ENCODE assay signal across 19 cellular contexts in genomic region chr20:3825526-3825925, GRCh38. TPM values are rescaled to one million over a fixed set of nuclear protein-coding genes. Genes with fewer than 3 reads are reported as not detected.
DNase-seq lines count a peak whose midpoint lies in the region; ATAC-seq, FAIRE-seq and TF ChIP-seq lines count a peak whose summit lies in the region.
"Had no signal": no experiment of that assay in that cellular context is flagged by ENCODE, and none has a peak within 500 bp of the region (broad histone marks: within the 10 kb centered on the region; RNA-seq: fewer than 3 reads in every experiment).

No MANE protein-coding gene starts in this region.

- BruUV-seq in K562 (replicated peaks; lab: Mats Ljungman, UMichigan), result no TSS peak

- H4K20me1 ChIP-seq in K562 (replicated peaks; ENCODE audit: control insufficient read depth, insufficient read depth, low read length), result no peaks in the 10 kb centered on the region

- CTCF ChIA-PET in HEK293 (lab: Yijun Ruan, JAX), result interaction anchor here (0.7 to 1.4 kb wide), 2 partner anchors 30 to 38 kb away, joined by 3 to 4 read pairs; partner anchors contain the start of gene CENPB
- CTCF ChIA-PET in K562 (lab: Yijun Ruan, JAX; ENCODE audit: low intra/inter-chr PET ratio), result no interaction called here

- TF ChIP-seq RAD21 in K562 (CRISPR knock-in tag; conservative IDR thresholded peaks at IDR 0.05 in 1 of 2, IDR thresholded peaks at IDR 0.05 in 1 of 2), result no peak

- in situ Hi-C loops in K562 (cut with MboI), result no loop called here

- TF ChIP-seq EP300 in K562 (IDR thresholded peaks at IDR 0.05; ENCODE audit: low read length), result no peak

- DNase-seq in left ventricle myocardium inferior, result no peak
- DNase-seq in left ventricle myocardium superior, result no peak
- no peak for DNase-seq in K562 (ENCODE audit: extremely low read depth in 1 of 4, low spot score in 3 of 4)
- DNase-seq in neural crest cell (ENCODE audit: low read depth, low spot score), result no peak
- no peak for DNase-seq in coronary artery (ENCODE audit: low spot score)
- DNase-seq in progenitor cell of endocrine pancreas (ENCODE audit: low spot score, unreplicated experiment), result no peak
- DNase-seq: GF-D8, GOT3, NCI-H1105 treated with DMSO at 0.1 percent for 48 hours, NCI-H187, NCI-H446, NCI-H748 treated with DMSO at 0.1 percent for 48 hours, PC-9 had no signal

- no peak overlapping the region for H2AFZ ChIP-seq in K562 (ENCODE audit: low read depth, low read length)
- H2AFZ ChIP-seq: PC-9 had no signal

- ATAC-seq in left ventricle myocardium superior (no peak), K562 (peak; percentile 45), HG02870 (IDR thresholded peaks at IDR 0.05; ENCODE audit: unreplicated experiment) (no peak)

- H3K4me3 ChIP-seq in left ventricle myocardium inferior (no peak overlapping the region), HEK293 (ENCODE audit: low read depth, low read length) (no peak overlapping the region), K562 (no peak overlapping the region), coronary artery (no peak overlapping the region)
- H3K4me3 ChIP-seq: PC-9, SJSA1 had no signal

- 63% methylated on average over 4 of the region's 7 CpGs for WGBS in K562 (ENCODE audit: insufficient coverage, low coverage, missing lambda C conversion rate)

- H3K9me1 ChIP-seq in K562 (ENCODE audit: control insufficient read depth, insufficient read depth, low read length), result no peaks in the 10 kb centered on the region

- no peak overlapping the region for H3K4me2 ChIP-seq in K562 (ENCODE audit: insufficient read depth, low read length)
- H3K4me2 ChIP-seq: PC-9 had no signal

- POLR2A ChIA-PET in HEK293 (lab: Yijun Ruan, JAX), result interaction anchor here (0.6 kb wide), 2 partner anchors 27 to 57 kb away, joined by 3 read pairs; no protein-coding TSS in a partner anchor
- POLR2A ChIA-PET in K562 (lab: Yijun Ruan, JAX), result interaction anchor here (1.3 kb wide), 1 partner anchor 9 kb away, joined by 3 read pairs; no protein-coding TSS in a partner anchor

- H3K4me1 ChIP-seq in left ventricle myocardium inferior, result peaks cover 36% of the 10 kb centered on the region
- peaks cover 5% of the 10 kb centered on the region; the same call in 1 of the 2 replicates for H3K4me1 ChIP-seq in HEK293 (ENCODE audit: control insufficient read depth, insufficient read depth, low read length)
- H3K4me1 ChIP-seq in K562 (replicated peaks in 1 of 2; ENCODE audit: control insufficient read depth in 2 of 2, insufficient read depth in 2 of 2, low read length in 2 of 2), result peaks cover 2 to 4% of the 10 kb centered on the region in 2 experiments; a peak in 3 of 5 replicates

- H3K36me3 Mint-ChIP-seq in neural crest cell (ENCODE audit: low read depth) (peaks cover 3% of the 10 kb centered on the region), progenitor cell of endocrine pancreas (ENCODE audit: insufficient read depth) (peaks cover 7% of the 10 kb centered on the region)

- H3K9me3 Mint-ChIP-seq in neural crest cell (no peaks in the 10 kb centered on the region), progenitor cell of endocrine pancreas (ENCODE audit: low read depth) (no peaks in the 10 kb centered on the region)

- no peaks in the 10 kb centered on the region for H3K9me3 ChIP-seq in left ventricle myocardium inferior (replicated peaks)
- no peaks in the 10 kb centered on the region for H3K9me3 ChIP-seq in HEK293 (ENCODE audit: control insufficient read depth, insufficient read depth, low read depth, low read length)
- no peaks in the 10 kb centered on the region for H3K9me3 ChIP-seq in K562 (replicated peaks; ENCODE audit: control insufficient read depth, insufficient read depth, low read depth, low read length)
- H3K9me3 ChIP-seq: SJSA1 had no signal

- H3K27me3 Mint-ChIP-seq in neural crest cell (ENCODE audit: low read depth) (no peaks in the 10 kb centered on the region), progenitor cell of endocrine pancreas (no peaks in the 10 kb centered on the region)

- no peak for FAIRE-seq in K562 (lab: Jason Lieb, UNC)
- FAIRE-seq: A204.1 had no signal

- intact Hi-C loops in left ventricle myocardium inferior (cut with micrococcal nuclease), result no loop called here
- intact Hi-C loops in left ventricle myocardium superior (cut with micrococcal nuclease), result no loop called here
- intact Hi-C loops in K562 (cut with micrococcal nuclease), result no loop called here

- no peak overlapping the region for H3K27ac Mint-ChIP-seq in neural crest cell (ENCODE audit: unreplicated experiment)
- no peak overlapping the region for H3K27ac Mint-ChIP-seq in progenitor cell of endocrine pancreas

- H3K4me3 Mint-ChIP-seq in neural crest cell (peak overlapping the region; percentile 27), progenitor cell of endocrine pancreas (ENCODE audit: low read depth) (no peak overlapping the region)

- H3K79me2 ChIP-seq in K562 (ENCODE audit: control insufficient read depth, insufficient read depth, low read length), result peaks cover 13% of the 10 kb centered on the region; the same call in 1 of the 3 replicates

- H3K36me3 ChIP-seq in left ventricle myocardium inferior (peaks cover 40% of the 10 kb centered on the region), HEK293 (ENCODE audit: control insufficient read depth in 2 of 2, insufficient read depth in 1 of 2, low read length in 2 of 2) (peaks cover 9 to 64% of the 10 kb centered on the region in 2 experiments), K562 (ENCODE audit: control insufficient read depth, insufficient read depth, low read length) (peaks cover 22% of the 10 kb centered on the region; the same call in 2 of the 3 replicates)

- H3K4me1 Mint-ChIP-seq in neural crest cell (peaks cover 15% of the 10 kb centered on the region), progenitor cell of endocrine pancreas (ENCODE audit: low read depth) (peaks cover 7% of the 10 kb centered on the region)

- H3K27me3 ChIP-seq in left ventricle myocardium inferior (ENCODE audit: low read depth) (no peaks in the 10 kb centered on the region), K562 (ENCODE audit: control insufficient read depth in 2 of 2, insufficient read depth in 2 of 2, low read length in 2 of 2) (no peaks in the 10 kb centered on the region)
- H3K27me3 ChIP-seq: SJSA1 had no signal

- TF ChIP-seq CTCF in left ventricle myocardium inferior (IDR thresholded peaks at IDR 0.05; ENCODE audit: borderline replicate concordance) (no peak), HEK293 (tag by site-specific recombination; IDR thresholded peaks at IDR 0.05) (no peak), K562 (IDR thresholded peaks at IDR 0.05 in 2 of 3, conservative IDR thresholded peaks at IDR 0.05 in 1 of 3; ENCODE audit: insufficient read depth in 2 of 3, low read depth in 1 of 3, low read length in 3 of 3) (0 out of 6 replicates have a peak, but pooled peaks of 1 of the 3 experiments have one; percentile 4), neural crest cell (conservative IDR thresholded peaks at IDR 0.05) (no peak), coronary artery (IDR thresholded peaks at IDR 0.05) (no peak), progenitor cell of endocrine pancreas (IDR thresholded peaks at IDR 0.05; ENCODE audit: unreplicated experiment) (no peak)

- TF ChIP-seq POLR2A in K562 (conservative IDR thresholded peaks at IDR 0.05), result no peak

- no peak overlapping the region; a peak in 1 of 4 replicates for H3K9ac ChIP-seq in K562 (ENCODE audit: insufficient read depth in 1 of 2, low read depth in 2 of 2, low read length in 2 of 2)

- H3K27ac ChIP-seq in left ventricle myocardium inferior (replicated peaks), result peak overlapping the region; percentile 42
- no peak overlapping the region for H3K27ac ChIP-seq in HEK293 (ENCODE audit: extremely low read depth, low read depth, low read length)
- H3K27ac ChIP-seq in K562 (ENCODE audit: extremely low read depth, low read depth, low read length), result no peak overlapping the region
- no peak overlapping the region for H3K27ac ChIP-seq in coronary artery
- H3K27ac ChIP-seq: C4-2B, PC-9, SJSA1 had no signal

RNA-seq across cellular contexts. Expression of gene AP5S1, which starts 5.2 kb away (rescaled TPM):
- total RNA-seq in left ventricle myocardium inferior (11.3 TPM), left ventricle myocardium superior (10.2 TPM), K562 (2014; rRNA removed) (8.8 and 12.4 TPM in 2 replicates), K562 (2014; rRNA removed; fragmentation: Illumina TruSeq; extraction: Trizol) (2.1 and 2.6 TPM in 2 replicates), K562 (2015; rRNA removed; fragmentation: Illumina TruSeq; extraction: Trizol) (5.6 and 5.7 TPM in 2 replicates), K562 (2021) (8.4 and 8.5 TPM in 2 replicates), neural crest cell (9.3 and 12.8 TPM in 2 replicates), progenitor cell of endocrine pancreas (12.3 and 13.2 TPM in 2 replicates)
- total RNA-seq in K562 (2011; cell fraction: chromatin; rRNA removed; ENCODE audit: low replicate concordance), result 5.9 and 16.6 TPM in 2 replicates
- 13.9 and 14.5 TPM in 2 replicates for total RNA-seq in K562 (2011; cell fraction: nucleolus; rRNA removed)
- total RNA-seq in K562 (2011; cell fraction: nucleoplasm; rRNA removed), result 11.4 and 14.7 TPM in 2 replicates
- polyA plus RNA-seq in K562 (2011; rRNA removed) (3.0 and 5.5 TPM in 2 replicates), K562 (2014; fragmentation: Illumina TruSeq; extraction: Trizol) (4.4 and 7.7 TPM in 2 replicates), K562 (2014; fragmentation: Nextera tagmentation; extraction: Ambion mirVana) (1 to 10 TPM; 3.0 to 3.1 TPM), K562 (2014; rRNA removed) (4.7 and 4.8 TPM in 2 replicates)
- polyA plus RNA-seq in K562 (2011; cell fraction: cytosol; rRNA removed), result 5.5 and 8.1 TPM in 2 replicates
- 4.9 TPM in 2 replicates for polyA plus RNA-seq in K562 (2011; cell fraction: nucleus; rRNA removed)
- polyA plus RNA-seq in K562 (2012), result 7.3 and 8.8 TPM in 2 replicates
- 2.5 and 3.7 TPM in 2 replicates for polyA minus RNA-seq in K562 (2011; rRNA and poly(A)+ RNA removed)
- polyA minus RNA-seq in K562 (2011; cell fraction: cytosol; rRNA and poly(A)+ RNA removed), result 6.5 and 8.3 TPM in 2 replicates
- polyA minus RNA-seq in K562 (2011; cell fraction: nucleus; rRNA and poly(A)+ RNA removed), result 4.0 and 4.6 TPM in 2 replicates

RNA-seq across cellular contexts. Expression of gene MAVS, which starts 21.1 kb away (rescaled TPM):
- 44.9 TPM for total RNA-seq in left ventricle myocardium inferior
- 34.8 TPM for total RNA-seq in left ventricle myocardium superior
- total RNA-seq in K562 (2011; cell fraction: chromatin; rRNA removed; ENCODE audit: low replicate concordance), result 23.5 and 38.9 TPM in 2 replicates
- 20.9 and 22.8 TPM in 2 replicates for total RNA-seq in K562 (2011; cell fraction: nucleolus; rRNA removed)
- total RNA-seq in K562 (2011; cell fraction: nucleoplasm; rRNA removed), result 25.7 and 37.2 TPM in 2 replicates
- 9.4 and 14.0 TPM in 2 replicates for total RNA-seq in K562 (2014; rRNA removed)
- total RNA-seq in K562 (2014; rRNA removed; fragmentation: Illumina TruSeq; extraction: Trizol), result 9.0 and 9.5 TPM in 2 replicates
- total RNA-seq in K562 (2015; rRNA removed; fragmentation: Illumina TruSeq; extraction: Trizol), result 11.9 and 12.3 TPM in 2 replicates
- total RNA-seq in K562 (2021), result 19.2 and 22.0 TPM in 2 replicates
- 11.3 and 17.5 TPM in 2 replicates for polyA plus RNA-seq in K562 (2011; rRNA removed)
- polyA plus RNA-seq in K562 (2011; cell fraction: cytosol; rRNA removed), result 10.9 and 13.6 TPM in 2 replicates
- polyA plus RNA-seq in K562 (2011; cell fraction: nucleus; rRNA removed), result 21.7 and 22.6 TPM in 2 replicates
- polyA plus RNA-seq in K562 (2012), result 12.3 and 15.3 TPM in 2 replicates
- 14.3 and 14.5 TPM in 2 replicates for polyA plus RNA-seq in K562 (2014; fragmentation: Illumina TruSeq; extraction: Trizol)
- 1 to 10 TPM; 1.6 to 1.8 TPM for polyA plus RNA-seq in K562 (2014; fragmentation: Nextera tagmentation; extraction: Ambion mirVana)
- polyA plus RNA-seq in K562 (2014; rRNA removed), result 12.2 and 13.0 TPM in 2 replicates
- 18.5 and 20.4 TPM in 2 replicates for polyA minus RNA-seq in K562 (2011; rRNA and poly(A)+ RNA removed)
- polyA minus RNA-seq in K562 (2011; cell fraction: cytosol; rRNA and poly(A)+ RNA removed), result 13.2 and 15.6 TPM in 2 replicates
- 6.6 and 11.2 TPM in 2 replicates for polyA minus RNA-seq in K562 (2011; cell fraction: nucleus; rRNA and poly(A)+ RNA removed)
- 37.2 and 38.3 TPM in 2 replicates for total RNA-seq in neural crest cell
- total RNA-seq in progenitor cell of endocrine pancreas, result 42.2 and 43.8 TPM in 2 replicates

RNA-seq across cellular contexts. Expression of gene CDC25B, which starts 29.4 kb away (rescaled TPM):
- total RNA-seq in left ventricle myocardium inferior (8.1 TPM), left ventricle myocardium superior (7.5 TPM), K562 (2014; rRNA removed) (11.5 and 16.1 TPM in 2 replicates), K562 (2014; rRNA removed; fragmentation: Illumina TruSeq; extraction: Trizol) (5.9 and 7.2 TPM in 2 replicates), K562 (2015; rRNA removed; fragmentation: Illumina TruSeq; extraction: Trizol) (7.8 and 9.3 TPM in 2 replicates), K562 (2021) (31.4 and 35.7 TPM in 2 replicates), neural crest cell (46.5 and 47.5 TPM in 2 replicates), progenitor cell of endocrine pancreas (36.7 and 37.6 TPM in 2 replicates)
- 36.8 and 73.0 TPM in 2 replicates for total RNA-seq in K562 (2011; cell fraction: chromatin; rRNA removed; ENCODE audit: low replicate concordance)
- total RNA-seq in K562 (2011; cell fraction: nucleolus; rRNA removed), result 29.3 and 39.4 TPM in 2 replicates
- 29.4 and 38.9 TPM in 2 replicates for total RNA-seq in K562 (2011; cell fraction: nucleoplasm; rRNA removed)
- polyA plus RNA-seq in K562 (2011; rRNA removed) (9.5 and 25.1 TPM in 2 replicates), K562 (2014; fragmentation: Illumina TruSeq; extraction: Trizol) (25.8 and 30.6 TPM in 2 replicates), K562 (2014; fragmentation: Nextera tagmentation; extraction: Ambion mirVana) (1 to 10 TPM; 2.3 to 3.1 TPM), K562 (2014; rRNA removed) (22.9 and 26.3 TPM in 2 replicates)
- 23.7 and 24.0 TPM in 2 replicates for polyA plus RNA-seq in K562 (2011; cell fraction: cytosol; rRNA removed)
- polyA plus RNA-seq in K562 (2011; cell fraction: nucleus; rRNA removed), result 72.5 and 91.0 TPM in 2 replicates
- polyA plus RNA-seq in K562 (2012), result 30.3 and 35.0 TPM in 2 replicates
- 8.0 and 11.6 TPM in 2 replicates for polyA minus RNA-seq in K562 (2011; rRNA and poly(A)+ RNA removed)
- polyA minus RNA-seq in K562 (2011; cell fraction: cytosol; rRNA and poly(A)+ RNA removed), result 14.5 and 27.7 TPM in 2 replicates
- 9.7 and 15.1 TPM in 2 replicates for polyA minus RNA-seq in K562 (2011; cell fraction: nucleus; rRNA and poly(A)+ RNA removed)

RNA-seq across cellular contexts. Expression of gene CENPB, which starts 39.0 kb away (rescaled TPM):
- total RNA-seq in left ventricle myocardium inferior (70.7 TPM), left ventricle myocardium superior (68.3 TPM), K562 (2014; rRNA removed) (59.3 and 78.6 TPM in 2 replicates), K562 (2014; rRNA removed; fragmentation: Illumina TruSeq; extraction: Trizol) (11.4 and 15.0 TPM in 2 replicates), K562 (2015; rRNA removed; fragmentation: Illumina TruSeq; extraction: Trizol) (36.0 and 36.5 TPM in 2 replicates), K562 (2021) (61.7 and 70.8 TPM in 2 replicates), neural crest cell (82.1 and 83.6 TPM in 2 replicates), progenitor cell of endocrine pancreas (49.6 and 53.8 TPM in 2 replicates)
- total RNA-seq in K562 (2011; cell fraction: chromatin; rRNA removed; ENCODE audit: low replicate concordance), result 5.7 and 16.6 TPM in 2 replicates
- 24.5 and 25.4 TPM in 2 replicates for total RNA-seq in K562 (2011; cell fraction: nucleolus; rRNA removed)
- 11.9 and 14.2 TPM in 2 replicates for total RNA-seq in K562 (2011; cell fraction: nucleoplasm; rRNA removed)
- polyA plus RNA-seq in K562 (2011; rRNA removed) (12.7 and 14.7 TPM in 2 replicates), K562 (2014; fragmentation: Illumina TruSeq; extraction: Trizol) (24.9 and 30.8 TPM in 2 replicates), K562 (2014; fragmentation: Nextera tagmentation; extraction: Ambion mirVana) (under 1 TPM; 0.17 to 0.20 TPM), K562 (2014; rRNA removed) (26.1 and 28.9 TPM in 2 replicates)
- polyA plus RNA-seq in K562 (2011; cell fraction: cytosol; rRNA removed), result 17.4 and 30.9 TPM in 2 replicates
- 9.2 and 12.8 TPM in 2 replicates for polyA plus RNA-seq in K562 (2011; cell fraction: nucleus; rRNA removed)
- polyA plus RNA-seq in K562 (2012), result 40.5 and 47.1 TPM in 2 replicates
- polyA minus RNA-seq in K562 (2011; rRNA and poly(A)+ RNA removed), result 26.8 and 27.1 TPM in 2 replicates
- 27.7 and 39.7 TPM in 2 replicates for polyA minus RNA-seq in K562 (2011; cell fraction: cytosol; rRNA and poly(A)+ RNA removed)
- polyA minus RNA-seq in K562 (2011; cell fraction: nucleus; rRNA and poly(A)+ RNA removed), result 8.3 and 14.2 TPM in 2 replicates

RNA-seq across cellular contexts. Expression of gene SPEF1, which starts 44.3 kb away (rescaled TPM):
- 0.33 TPM for total RNA-seq in left ventricle myocardium inferior
- total RNA-seq in left ventricle myocardium superior, result not detected
- total RNA-seq in K562 (2011; cell fraction: chromatin; rRNA removed; ENCODE audit: low replicate concordance), result 0.23 TPM in 1 of 2 replicates, not detected in the other
- total RNA-seq in K562 (2011; cell fraction: nucleolus; rRNA removed), result 0.26 TPM in 1 of 2 replicates, not detected in the other
- total RNA-seq in K562 (2011; cell fraction: nucleoplasm; rRNA removed), result not detected in 2 replicates
- total RNA-seq in K562 (2014; rRNA removed), result not detected in 2 replicates
- total RNA-seq in K562 (2014; rRNA removed; fragmentation: Illumina TruSeq; extraction: Trizol), result not detected in 2 replicates
- total RNA-seq in K562 (2015; rRNA removed; fragmentation: Illumina TruSeq; extraction: Trizol), result not detected in 2 replicates
- total RNA-seq in K562 (2021), result not detected in 2 replicates
- polyA plus RNA-seq in K562 (2011; rRNA removed), result 0.04 TPM in 1 of 2 replicates, not detected in the other
- polyA plus RNA-seq in K562 (2011; cell fraction: cytosol; rRNA removed), result 0.06 TPM in 1 of 2 replicates, not detected in the other
- polyA plus RNA-seq in K562 (2011; cell fraction: nucleus; rRNA removed), result 0.08 and 0.24 TPM in 2 replicates
- 0.04 TPM in 1 of 2 replicates, not detected in the other for polyA plus RNA-seq in K562 (2012)
- polyA plus RNA-seq in K562 (2014; fragmentation: Illumina TruSeq; extraction: Trizol), result not detected in 2 replicates
- not detected for polyA plus RNA-seq in K562 (2014; fragmentation: Nextera tagmentation; extraction: Ambion mirVana)
- polyA plus RNA-seq in K562 (2014; rRNA removed), result not detected in 2 replicates
- polyA minus RNA-seq in K562 (2011; rRNA and poly(A)+ RNA removed), result not detected in 2 replicates
- not detected in 2 replicates for polyA minus RNA-seq in K562 (2011; cell fraction: cytosol; rRNA and poly(A)+ RNA removed)
- polyA minus RNA-seq in K562 (2011; cell fraction: nucleus; rRNA and poly(A)+ RNA removed), result 0.27 TPM in 1 of 2 replicates, not detected in the other
- total RNA-seq in neural crest cell, result 0.54 and 0.55 TPM in 2 replicates
- total RNA-seq in progenitor cell of endocrine pancreas, result 1.7 and 1.9 TPM in 2 replicates
- total RNA-seq: HT1080, SJSA1 had no signal
